Comparison of ENCODE assay signal across 8 cellular contexts in the genomic region with DNA sequence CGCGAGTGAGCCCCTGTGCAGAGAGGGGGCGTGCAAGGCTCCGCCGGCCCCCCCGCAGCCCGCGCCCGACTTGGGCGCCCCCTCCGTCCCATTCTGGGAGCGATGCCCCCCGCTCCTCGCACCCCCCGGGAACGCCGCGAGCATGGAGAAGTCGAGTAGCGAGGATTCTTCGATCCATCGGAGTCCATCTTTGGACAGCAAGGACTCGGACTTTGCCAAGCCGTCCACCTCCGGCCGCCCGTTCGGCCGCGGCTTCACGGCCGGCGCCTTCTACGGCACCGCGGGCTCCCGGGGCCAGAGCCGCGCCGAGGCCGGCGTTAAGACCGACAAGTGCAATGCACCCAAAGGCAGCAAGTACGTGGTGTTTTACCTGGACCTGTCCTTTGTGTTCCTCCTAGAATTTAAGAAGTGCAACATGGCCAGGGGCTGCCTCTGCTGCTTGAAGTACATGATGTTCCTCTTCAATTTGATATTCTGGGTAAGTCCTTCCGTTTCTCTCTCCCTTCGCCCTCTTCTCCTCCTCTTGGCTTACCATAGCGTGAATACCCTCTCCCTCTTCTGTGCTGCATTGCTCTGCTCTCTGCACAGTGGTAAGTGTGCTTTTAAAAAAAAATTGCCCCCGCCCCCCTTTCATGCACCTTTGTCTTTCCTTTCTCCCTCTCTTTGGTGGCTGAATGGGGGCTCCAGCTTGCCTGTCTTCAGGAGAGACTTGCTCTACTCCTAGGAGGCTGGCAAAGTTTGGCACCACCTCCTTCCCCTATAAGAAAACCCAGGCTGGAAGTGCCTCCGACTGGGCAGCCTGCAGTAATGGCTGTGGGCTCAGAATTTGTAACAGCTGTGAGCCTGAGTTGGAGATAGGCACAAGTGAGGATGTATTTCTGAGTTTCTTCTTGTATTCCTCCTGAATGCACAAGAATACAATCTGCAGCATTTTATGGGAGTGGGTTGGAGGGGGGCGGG.
DNase-seq lines count a peak whose midpoint lies in the region; FAIRE-seq and TF ChIP-seq lines count a peak whose summit lies in the region.

No MANE protein-coding gene starts in this region.

- H3K18ac ChIP-seq in H1 (ENCODE audit: extremely low read depth, low read length) = no peak overlapping the region

- H3K36me3 Mint-ChIP-seq in nephron (ENCODE audit: low read depth) = peaks cover 3% of the 10 kb centered on the region

- no peak overlapping the region for H4K91ac ChIP-seq in H1 (replicated peaks; ENCODE audit: insufficient read length, low read length)

- H3K9me3 ChIP-seq in A673 (ENCODE audit: low read depth, low read length, poor library complexity, severe bottlenecking) (no peaks in the 10 kb centered on the region), HEK293 (ENCODE audit: control insufficient read depth, insufficient read depth, low read depth, low read length) (no peaks in the 10 kb centered on the region), H1 (ENCODE audit: insufficient read depth in 2 of 2, low read depth in 1 of 2, low read length in 1 of 2) (no peaks in the 10 kb centered on the region)

- POLR2A ChIA-PET in A673 (lab: Charles Lee; ENCODE audit: low non-redundant PET) = no interaction called here
- POLR2A ChIA-PET in HEK293 (lab: Yijun Ruan, JAX) = no interaction called here
- POLR2A ChIA-PET in H1 (lab: Charles Lee; ENCODE audit: partially characterized antibody) = interaction anchor here (0.7 to 1.4 kb wide), 5 partner anchors 33 to 275 kb away, joined by 3 to 5 read pairs (median 4); no protein-coding TSS in a partner anchor

- H2BK120ac ChIP-seq in H1 (replicated peaks; ENCODE audit: low read depth, low read length) = no peak overlapping the region

- H3K4me2 ChIP-seq in H1 (ENCODE audit: insufficient read depth in 1 of 2, low read depth in 2 of 2, low read length in 2 of 2) = peak overlapping the region; percentile 97 to 99

- no peak overlapping the region for H4K8ac ChIP-seq in H1 (ENCODE audit: extremely low read depth, insufficient read depth, low read length)

- WGBS in H1 (ENCODE audit: extremely low coverage in 1 of 2, insufficient coverage in 1 of 2, insufficient read length in 1 of 2, insufficient replicate concordance in 2 of 2, low coverage in 1 of 2, low lambda C conversion rate in 2 of 2, missing lambda C conversion rate in 1 of 2), 2 experiments = 8% methylated on average over 29 of the region's 50 CpGs; no CpG with 5 or more reads in 1 of the 2 experiments

- H3K27ac ChIP-seq in A673 (ENCODE audit: low read depth, low read length, poor library complexity, severe bottlenecking) (no peak overlapping the region), HEK293 (ENCODE audit: extremely low read depth, low read depth, low read length) (no peak overlapping the region), H1 (ENCODE audit: low read depth, low read length) (no peak overlapping the region)

- no peak overlapping the region for H2AK5ac ChIP-seq in H1 (ENCODE audit: low read depth, low read length)

- no peak overlapping the region for H4K5ac ChIP-seq in H1 (ENCODE audit: insufficient read length, low read depth, low read length)

- no peaks in the 10 kb centered on the region for H3K36me3 ChIP-seq in A673 (ENCODE audit: insufficient read depth, low read length, poor library complexity, severe bottlenecking)
- no peaks in the 10 kb centered on the region for H3K36me3 ChIP-seq in HEK293 (ENCODE audit: control insufficient read depth in 2 of 2, insufficient read depth in 1 of 2, low read length in 2 of 2)
- no peaks in the 10 kb centered on the region for H3K36me3 ChIP-seq in H1 (ENCODE audit: control insufficient read depth in 2 of 4, insufficient read depth in 4 of 4, low read length in 3 of 4)

- H3K4me3 ChIP-seq in A673 (ENCODE audit: low read depth, low read length, poor library complexity, severe bottlenecking) (peak overlapping the region; percentile 53), HEK293 (ENCODE audit: low read depth, low read length) (peak overlapping the region; percentile 43), H1 (ENCODE audit: extremely low read depth in 1 of 4, insufficient read depth in 2 of 4, low read depth in 3 of 4, low read length in 4 of 4) (peak overlapping the region; percentile 52 to 69 (median 59))

- no peak overlapping the region for H3K14ac ChIP-seq in H1 (ENCODE audit: insufficient read length)

- intact Hi-C loops in A673 (cut with micrococcal nuclease; ENCODE audit: unreplicated experiment) = loop anchor here (2.0 to 5.0 kb wide), 2 partner anchors 44 to 124 kb away; partner anchors contain the start of gene TSPAN9

- TF ChIP-seq EP300 in H1 (IDR thresholded peaks at IDR 0.05; ENCODE audit: borderline replicate concordance in 1 of 2, low read depth in 2 of 2, low read length in 2 of 2) = no peak

- H2BK12ac ChIP-seq in H1 (ENCODE audit: low read depth, low read length) = 0 out of 2 replicates have a peak overlapping the region, but pooled peaks have one; percentile 9

- no peak overlapping the region for H2BK15ac ChIP-seq in H1 (ENCODE audit: low read length)

- no peak for TF ChIP-seq POLR2A in H1 (IDR thresholded peaks at IDR 0.05; ENCODE audit: control extremely low read depth in 1 of 2, low read depth in 2 of 2, low read length in 2 of 2)

- H3K79me1 ChIP-seq in H1 (ENCODE audit: low read depth, low read length) = peaks cover 2% of the 10 kb centered on the region; the same call in 1 of the 2 replicates

- peaks cover 36% of the 10 kb centered on the region for H3K4me1 Mint-ChIP-seq in nephron

- TF ChIP-seq CTCF in A673 (conservative IDR thresholded peaks at IDR 0.05; ENCODE audit: low read depth, low read length) (no peak), HEK293 (tag by site-specific recombination; IDR thresholded peaks at IDR 0.05) (0 out of 2 replicates have a peak, but pooled peaks have one; percentile 30), H1 (IDR thresholded peaks at IDR 0.05; ENCODE audit: control extremely low read depth in 1 of 3, insufficient read depth in 1 of 3, low read depth in 1 of 3, low read length in 3 of 3) (no peak), nephron (IDR thresholded peaks at IDR 0.05; ENCODE audit: unreplicated experiment in 3 of 3) (no peak)

- peak overlapping the region in 1 of 3 experiments; percentile 18 for H3K27ac Mint-ChIP-seq in nephron

- H2BK20ac ChIP-seq in H1 (ENCODE audit: low read length) = no peak overlapping the region

- H4K20me1 ChIP-seq in H1 (replicated peaks in 1 of 2; ENCODE audit: control insufficient read depth in 1 of 2, insufficient read depth in 2 of 2, low read length in 2 of 2) = peaks cover 7 to 15% of the 10 kb centered on the region in 2 experiments

- CTCF ChIA-PET in A673 (lab: Charles Lee) = interaction anchor here (0.8 to 1.2 kb wide), 2 partner anchors 49 to 128 kb away, joined by 3 to 4 read pairs; no protein-coding TSS in a partner anchor
- CTCF ChIA-PET in HEK293 (lab: Yijun Ruan, JAX) = interaction anchor here (0.6 to 2.9 kb wide), 13 partner anchors 14 to 468 kb away, joined by 3 to 36 read pairs (median 15); no protein-coding TSS in a partner anchor
- CTCF ChIA-PET in H1 (lab: Charles Lee; ENCODE audit: partially characterized antibody) = interaction anchor here (1.1 to 24.7 kb wide), 16 partner anchors 12 to 197 kb away, joined by 3 to 448 read pairs (median 19); no protein-coding TSS in a partner anchor

- H3K79me2 ChIP-seq in H1 (ENCODE audit: control insufficient read depth in 1 of 2, insufficient read depth in 2 of 2, low read length in 2 of 2) = no peaks in the 10 kb centered on the region

- no peak for DNase-seq in A673 (ENCODE audit: low spot score)
- DNase-seq in H1 (ENCODE audit: low read depth in 1 of 2, low spot score in 2 of 2) = no peak
- no peak for DNase-seq in ecto neural progenitor cell (ENCODE audit: low spot score)
- no peak for DNase-seq in hepatic stellate cell (ENCODE audit: low spot score)
- DNase-seq in mucosa of gallbladder (ENCODE audit: low spot score) = no peak
- no peak for DNase-seq in NCI-H1694 treated with DMSO at 0.1 percent for 48 hours (lab: John Stamatoyannopoulos, UW)

- peaks cover 19% of the 10 kb centered on the region; the same call in 1 of the 2 replicates for H3K23me2 ChIP-seq in H1 (ENCODE audit: low read depth, low read length)

- no peak overlapping the region for H2AFZ ChIP-seq in H1 (ENCODE audit: low read length)

- H3K9me3 Mint-ChIP-seq in nephron = no peaks in the 10 kb centered on the region

- BruUV-seq in A673 (replicated peaks; lab: Mats Ljungman, UMichigan) = no TSS peak

- peaks cover 26% of the 10 kb centered on the region for H3K27me3 Mint-ChIP-seq in nephron (ENCODE audit: low read depth)

- H3K4me3 Mint-ChIP-seq in nephron = peak overlapping the region; percentile 84 to 87 (median 86)

- H3K9ac ChIP-seq in H1 (replicated peaks in 1 of 4; ENCODE audit: extremely low read depth in 1 of 4, low read depth in 3 of 4, low read length in 3 of 4) = peak overlapping the region in 1 of 4 experiments; percentile 25; a peak in 2 of 7 replicates

- no peak overlapping the region for H3K4ac ChIP-seq in H1 (replicated peaks; ENCODE audit: insufficient read length, low read depth, low read length)

- H3K23ac ChIP-seq in H1 (ENCODE audit: insufficient read length) = no peak overlapping the region

- peaks cover 6% of the 10 kb centered on the region for H3K27me3 ChIP-seq in A673 (replicated peaks; ENCODE audit: insufficient read depth, low read depth, low read length, poor library complexity)
- H3K27me3 ChIP-seq in H1 (replicated peaks in 1 of 4; ENCODE audit: control insufficient read depth in 3 of 4, extremely low read depth in 1 of 4, insufficient read depth in 3 of 4, low read length in 3 of 4) = peaks cover 10 to 43% (median 32%) of the 10 kb centered on the region in 4 experiments

- no peak overlapping the region for H3K56ac ChIP-seq in H1 (replicated peaks; ENCODE audit: insufficient read length, low read depth, low read length)

- TF ChIP-seq RAD21 in H1 (IDR thresholded peaks at IDR 0.05 in 1 of 2, conservative IDR thresholded peaks at IDR 0.05 in 1 of 2; ENCODE audit: low read depth in 2 of 2, low read length in 2 of 2) = no peak

- FAIRE-seq in H1 (lab: Jason Lieb, UNC) = no peak

- no peak overlapping the region for H2BK5ac ChIP-seq in H1 (ENCODE audit: low read depth, low read length)

- peaks cover 28% of the 10 kb centered on the region for H3K4me1 ChIP-seq in A673 (ENCODE audit: insufficient read depth, low read length, poor library complexity, severe bottlenecking)
- H3K4me1 ChIP-seq in HEK293 (ENCODE audit: control insufficient read depth, insufficient read depth, low read length) = no peaks in the 10 kb centered on the region; the same call in 1 of the 2 replicates
- H3K4me1 ChIP-seq in H1 (replicated peaks in 1 of 4; ENCODE audit: control insufficient read depth in 3 of 4, insufficient read depth in 4 of 4, low read length in 3 of 4) = peaks cover 3 to 14% (median 10%) of the 10 kb centered on the region in 4 experiments

TF ChIP-seq in H1, 55 proteins besides CTCF, POLR2A, EP300 and RAD21:
- no peak for TF ChIP-seq GTF2F1 (IDR thresholded peaks at IDR 0.05; ENCODE audit: borderline replicate concordance, low read depth, low read length)
- TF ChIP-seq KDM4A (IDR thresholded peaks at IDR 0.05; ENCODE audit: low read depth, low read length, severe bottlenecking) = peak; percentile 36
- TF ChIP-seq SUZ12 (IDR thresholded peaks at IDR 0.05; ENCODE audit: low read length) = peak; percentile 54; the same call in 1 of the 2 replicates
- TF ChIP-seq POLR2AphosphoS5 (IDR thresholded peaks at IDR 0.05; ENCODE audit: low read depth, low read length) = no peak
- peak; percentile 7 for TF ChIP-seq ASH2L (IDR thresholded peaks at IDR 0.05; ENCODE audit: low read length)
